11 cellular contexts compared by ENCODE assay signal in the genomic region with DNA sequence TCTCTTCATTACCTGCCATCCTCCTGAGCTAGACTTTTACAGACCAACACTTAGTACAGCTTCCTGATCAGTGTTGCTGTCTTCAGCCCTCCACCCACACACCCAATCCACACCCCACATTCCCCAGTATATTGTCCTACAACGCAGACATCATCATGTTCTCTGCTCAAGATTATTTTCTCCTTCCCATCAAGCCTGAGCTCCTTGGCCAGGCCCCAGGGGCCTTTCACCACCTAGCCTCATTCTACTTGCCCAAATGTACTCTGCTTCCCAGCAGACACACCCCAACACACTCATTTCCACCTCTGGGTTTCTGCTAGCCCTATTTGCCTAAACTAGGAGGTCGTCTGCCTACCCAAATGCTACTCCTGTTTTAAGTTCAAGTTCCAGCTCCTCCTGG. TPM values are rescaled to one million over a fixed set of nuclear protein-coding genes. Genes with fewer than 3 reads are reported as not detected.
A peak's percentile ranks its signal among the peaks of the same experiment; 100 is the strongest.
DNase-seq lines count a peak whose midpoint lies in the region; ATAC-seq lines count a peak whose summit lies in the region.
"Had no signal": no experiment of that assay in that cellular context is flagged by ENCODE, and none has a peak within 500 bp of the region (broad histone marks: within the 10 kb centered on the region; RNA-seq: fewer than 3 reads in every experiment).

No MANE protein-coding gene starts in this region.

- peak overlapping the region; percentile 91 for H3K27ac Mint-ChIP-seq in activated naive CD4-positive, alpha-beta T cell treated with anti-CD3 and anti-CD28 coated beads, Interleukin-2, amount 10 ng/mL, durations not matched to agents 7 days and 5 days
- H3K27ac Mint-ChIP-seq in activated naive CD4-positive, alpha-beta T cell treated with anti-CD3 and anti-CD28 coated beads, Interleukin-2, amount 50 U/mL, for 72 hours = peak overlapping the region; percentile 80 to 93
- H3K27ac Mint-ChIP-seq in immature natural killer cell = peak overlapping the region; percentile 95 to 99 (median 98)

- CTCF ChIA-PET in activated naive CD4-positive, alpha-beta T cell treated with anti-CD3 and anti-CD28 coated beads, Interleukin-2, amount 10 ng/mL, durations not matched to agents 7 days and 5 days (lab: Charles Lee) = interaction anchor here (0.7 to 3.4 kb wide), 12 partner anchors 10 to 399 kb away, joined by 3 to 25 read pairs (median 5); partner anchors contain the start of gene DAPK2

- H3K27me3 ChIP-seq in thymus (ENCODE audit: control insufficient read depth, insufficient read depth) = no peaks in the 10 kb centered on the region

- WGBS in thymus = 94% methylated on average over 2 of the region's 2 CpGs

- no peak overlapping the region for H3K4me3 Mint-ChIP-seq in activated naive CD4-positive, alpha-beta T cell treated with anti-CD3 and anti-CD28 coated beads, Interleukin-2, amount 10 ng/mL, durations not matched to agents 7 days and 5 days
- peak overlapping the region; percentile 73 to 93 (median 85) for H3K4me3 Mint-ChIP-seq in immature natural killer cell
- H3K4me3 Mint-ChIP-seq: brain had no signal

- H3K9me3 ChIP-seq in thymus (ENCODE audit: control insufficient read depth) = no peaks in the 10 kb centered on the region

- H3K4me1 ChIP-seq in thymus (ENCODE audit: control insufficient read depth, insufficient read depth, low read length) = peaks cover 15% of the 10 kb centered on the region

- H3K4me1 Mint-ChIP-seq in activated naive CD4-positive, alpha-beta T cell treated with anti-CD3 and anti-CD28 coated beads, Interleukin-2, amount 10 ng/mL, durations not matched to agents 7 days and 5 days = peaks cover 44% of the 10 kb centered on the region
- H3K4me1 Mint-ChIP-seq in immature natural killer cell = peaks cover 31 to 52% of the 10 kb centered on the region in 2 donors

- peaks cover 10% of the 10 kb centered on the region for H3K27me3 Mint-ChIP-seq in activated naive CD4-positive, alpha-beta T cell treated with anti-CD3 and anti-CD28 coated beads, Interleukin-2, amount 10 ng/mL, durations not matched to agents 7 days and 5 days
- peaks cover 5 to 11% (median 9%) of the 10 kb centered on the region in 3 donors for H3K27me3 Mint-ChIP-seq in immature natural killer cell (ENCODE audit: low read depth in 3 of 3)

- no peaks in the 10 kb centered on the region for H3K36me3 ChIP-seq in thymus (ENCODE audit: control insufficient read depth, insufficient read depth)

- no peaks in the 10 kb centered on the region for H3K36me3 Mint-ChIP-seq in activated naive CD4-positive, alpha-beta T cell treated with anti-CD3 and anti-CD28 coated beads, Interleukin-2, amount 10 ng/mL, durations not matched to agents 7 days and 5 days
- no peaks in the 10 kb centered on the region for H3K36me3 Mint-ChIP-seq in activated naive CD4-positive, alpha-beta T cell treated with anti-CD3 and anti-CD28 coated beads, Interleukin-2, amount 50 U/mL, for 72 hours
- H3K36me3 Mint-ChIP-seq in immature natural killer cell = no peaks in the 10 kb centered on the region
- H3K36me3 Mint-ChIP-seq: brain had no signal

- DNase-seq in activated naive CD4-positive, alpha-beta T cell treated with anti-CD3 and anti-CD28 coated beads, Interleukin-2, amount 10 ng/mL, durations not matched to agents 7 days and 5 days = no peak
- DNase-seq in activated naive CD4-positive, alpha-beta T cell treated with Interleukin-2 at 50 U/mL for 16 hours = no peak
- DNase-seq in activated naive CD4-positive, alpha-beta T cell treated with anti-CD3 and anti-CD28 coated beads, Interleukin-2, amount 50 U/mL, for 72 hours (ENCODE audit: low spot score in 2 of 2) = no peak
- DNase-seq in immature natural killer cell (peak in 1 of 3 donors; percentile 13), DMS153 treated with DMSO at 0.1 percent for 48 hours (lab: John Stamatoyannopoulos, UW; ENCODE audit: unreplicated experiment) (no peak)
- DNase-seq: GF-D8, NCI-H187 had no signal

- peak overlapping the region; percentile 47 for H3K27ac ChIP-seq in thymus (ENCODE audit: low read depth)

- H3K4me3 ChIP-seq in thymus (ENCODE audit: low read length) = no peak overlapping the region

- ATAC-seq in activated naive CD4-positive, alpha-beta T cell treated with anti-CD3 and anti-CD28 coated beads, Interleukin-2, amount 50 U/mL, for 72 hours = no peak
- ATAC-seq in GM21825 (IDR thresholded peaks at IDR 0.05; ENCODE audit: unreplicated experiment) (no peak), HG03571 (IDR thresholded peaks at IDR 0.05; ENCODE audit: unreplicated experiment) (no peak)

- H3K9me3 Mint-ChIP-seq in activated naive CD4-positive, alpha-beta T cell treated with anti-CD3 and anti-CD28 coated beads, Interleukin-2, amount 10 ng/mL, durations not matched to agents 7 days and 5 days = no peaks in the 10 kb centered on the region
- H3K9me3 Mint-ChIP-seq in activated naive CD4-positive, alpha-beta T cell treated with anti-CD3 and anti-CD28 coated beads, Interleukin-2, amount 50 U/mL, for 72 hours = no peaks in the 10 kb centered on the region
- H3K9me3 Mint-ChIP-seq in immature natural killer cell = no peaks in the 10 kb centered on the region
- H3K9me3 Mint-ChIP-seq: brain had no signal

RNA-seq across cellular contexts. Expression of gene DAPK2, which starts 37.0 kb away (rescaled TPM):
- total RNA-seq in activated naive CD4-positive, alpha-beta T cell treated with anti-CD3 and anti-CD28 coated beads, Interleukin-2, amount 50 U/mL, for 72 hours = 1 to 10 TPM in 1 of 2 donors, under 1 TPM in 1; 0.62 to 1.0 TPM
- polyA plus RNA-seq in immature natural killer cell (1 to 10 TPM; 4.5 to 7.3 (median 5.1) TPM), thymus (3.3 TPM)
